ENCODE assay signal across 31 cellular contexts in genomic region chr6:27778625-27779417, GRCh38.
"Had no signal": no experiment of that assay in that cellular context is flagged by ENCODE, and none has a peak within 500 bp of the region (broad histone marks: within the 10 kb centered on the region; RNA-seq: fewer than 3 reads in every experiment).

No MANE protein-coding gene starts in this region.

- H3K9me3 Mint-ChIP-seq: activated B cell treated with CpG ODN at 0.5 μM for 24 hours; activated CD8-positive, alpha-beta T cell treated with anti-CD3 and anti-CD28 coated beads for 36 hours; activated naive CD4-positive, alpha-beta T cell treated with anti-CD3 and anti-CD28 coated beads, Interleukin-2, amount 10 ng/mL, durations not matched to agents 7 days and 5 days; activated naive CD4-positive, alpha-beta T cell treated with anti-CD3 and anti-CD28 coated beads, Interleukin-2, amount 50 U/mL, for 72 hours; activated naive CD8-positive, alpha-beta T cell treated with anti-CD3 and anti-CD28 coated beads, Interleukin-2, amount 10 ng/mL, durations not matched to agents 7 days and 5 days; T-helper 2 cell treated with Interferon-gamma antibody and Interleukin-4, amounts not matched to agents 5 μg/mL and 100 μg/mL, for 36 hours had no signal

- H3K36me3 Mint-ChIP-seq: activated naive CD4-positive, alpha-beta T cell treated with anti-CD3 and anti-CD28 coated beads, Interleukin-2, amount 10 ng/mL, durations not matched to agents 7 days and 5 days; activated naive CD4-positive, alpha-beta T cell treated with anti-CD3 and anti-CD28 coated beads, Interleukin-2, amount 50 U/mL, for 72 hours; activated naive CD8-positive, alpha-beta T cell treated with anti-CD3 and anti-CD28 coated beads, Interleukin-2, amount 10 ng/mL, durations not matched to agents 7 days and 5 days had no signal

- H3K4me3 ChIP-seq: body of pancreas, cardiac muscle cell, colonic mucosa, heart left ventricle had no signal

- ATAC-seq: activated CD4-positive, CD25-positive, alpha-beta regulatory T cell treated with anti-CD3 and anti-CD28 coated beads, Interleukin-2, amount 50 U/mL, for 24 hours; activated CD8-positive, alpha-beta T cell treated with anti-CD3 and anti-CD28 coated beads for 36 hours; activated naive CD4-positive, alpha-beta T cell treated with anti-CD3 and anti-CD28 coated beads, Interleukin-2, amount 50 U/mL, for 72 hours; body of pancreas; heart left ventricle; T-helper 17 cell had no signal

- H3K27me3 ChIP-seq: body of pancreas, cardiac muscle cell, colonic mucosa had no signal

- H3K36me3 ChIP-seq: cardiac muscle cell, colonic mucosa, heart left ventricle, WERI-Rb-1 had no signal

- DNase-seq: activated B cell treated with CpG ODN at 0.5 μM for 24 hours; activated CD4-positive, alpha-beta T cell treated with anti-CD3 and anti-CD28 coated beads for 48 hours; activated CD4-positive, alpha-beta T cell treated with anti-CD3 and anti-CD28 coated beads, Interleukin-2, amount 50 U/mL, for 1 hour; activated CD4-positive, alpha-beta T cell treated with anti-CD3 and anti-CD28 coated beads, Interleukin-2, amount 50 U/mL, for 48 hours; activated CD8-positive, alpha-beta memory T cell treated with anti-CD3 and anti-CD28 coated beads for 24 hours; activated CD8-positive, alpha-beta T cell treated with anti-CD3 and anti-CD28 coated beads for 36 hours; activated gamma-delta T cell; activated naive CD4-positive, alpha-beta T cell; activated naive CD4-positive, alpha-beta T cell treated with anti-CD3 and anti-CD28 coated beads, Interleukin-2, amount 10 ng/mL, durations not matched to agents 7 days and 5 days; activated naive CD8-positive, alpha-beta T cell treated with anti-CD3 and anti-CD28 coated beads, Interleukin-2, amount 10 ng/mL, durations not matched to agents 7 days and 5 days; activated T-cell treated with anti-CD3 and anti-CD28 coated beads, Interleukin-2, amount 50 U/mL, for 48 hours; anterior cingulate cortex; body of pancreas; central memory CD4-positive, alpha-beta T cell; cerebellar nuclear complex; colonic mucosa; effector CD8-positive, alpha-beta T cell; foreskin fibroblast; glutamatergic neuron; heart left ventricle; T-helper 1 cell; T-helper 17 cell; T1000; WERI-Rb-1 had no signal

- H3K4me3 Mint-ChIP-seq: activated B cell treated with CpG ODN at 0.5 μM for 24 hours; activated CD8-positive, alpha-beta T cell treated with anti-CD3 and anti-CD28 coated beads for 36 hours; activated naive CD4-positive, alpha-beta T cell treated with anti-CD3 and anti-CD28 coated beads, Interleukin-2, amount 10 ng/mL, durations not matched to agents 7 days and 5 days; activated naive CD8-positive, alpha-beta T cell treated with anti-CD3 and anti-CD28 coated beads, Interleukin-2, amount 10 ng/mL, durations not matched to agents 7 days and 5 days; T-helper 17 cell; T-helper 2 cell treated with Interferon-gamma antibody and Interleukin-4, amounts not matched to agents 5 μg/mL and 100 μg/mL, for 36 hours had no signal

- H3K27ac Mint-ChIP-seq: activated B cell treated with CpG ODN at 0.5 μM for 24 hours; activated CD8-positive, alpha-beta T cell treated with anti-CD3 and anti-CD28 coated beads for 36 hours; activated naive CD4-positive, alpha-beta T cell treated with anti-CD3 and anti-CD28 coated beads, Interleukin-2, amount 10 ng/mL, durations not matched to agents 7 days and 5 days; activated naive CD4-positive, alpha-beta T cell treated with anti-CD3 and anti-CD28 coated beads, Interleukin-2, amount 50 U/mL, for 72 hours; activated naive CD8-positive, alpha-beta T cell treated with anti-CD3 and anti-CD28 coated beads, Interleukin-2, amount 10 ng/mL, durations not matched to agents 7 days and 5 days; T-helper 2 cell treated with Interferon-gamma antibody and Interleukin-4, amounts not matched to agents 5 μg/mL and 100 μg/mL, for 36 hours had no signal

- H3K4me1 Mint-ChIP-seq: activated naive CD4-positive, alpha-beta T cell treated with anti-CD3 and anti-CD28 coated beads, Interleukin-2, amount 10 ng/mL, durations not matched to agents 7 days and 5 days; activated naive CD8-positive, alpha-beta T cell treated with anti-CD3 and anti-CD28 coated beads, Interleukin-2, amount 10 ng/mL, durations not matched to agents 7 days and 5 days had no signal

- H3K27ac ChIP-seq: body of pancreas, cardiac muscle cell, colonic mucosa, epithelial cell of prostate, heart left ventricle, WERI-Rb-1 had no signal

- H3K4me1 ChIP-seq: body of pancreas, colonic mucosa, heart left ventricle had no signal

- H3K9me3 ChIP-seq: body of pancreas, colonic mucosa, heart left ventricle had no signal

- FAIRE-seq: endothelial cell of umbilical vein, frontal cortex had no signal
